ENCODE assay signal across 8 cellular contexts in genomic region chr4:86961103-86961502, GRCh38. TPM values are rescaled to one million over a fixed set of nuclear protein-coding genes. Genes with fewer than 3 reads are reported as not detected.
A peak's percentile ranks its signal among the peaks of the same experiment; 100 is the strongest.
DNase-seq lines count a peak whose midpoint lies in the region; ATAC-seq and TF ChIP-seq lines count a peak whose summit lies in the region.

No MANE protein-coding gene starts in this region.

- intact Hi-C loops in upper lobe of right lung (cut with DNase I) = no loop called here

- H3K27ac ChIP-seq in upper lobe of right lung = peak overlapping the region; percentile 2
- no peak overlapping the region for H3K27ac ChIP-seq in RWPE1

- no peak overlapping the region for H3K27ac Mint-ChIP-seq in activated naive CD8-positive, alpha-beta T cell
- H3K27ac Mint-ChIP-seq in activated naive CD8-positive, alpha-beta T cell treated with anti-CD3 and anti-CD28 coated beads for 36 hours = no peak overlapping the region
- H3K27ac Mint-ChIP-seq in glutamatergic neuron (ENCODE audit: unreplicated experiment) = no peak overlapping the region

- H3K4me3 ChIP-seq in NB4 (ENCODE audit: low read depth, low read length) (peak overlapping the region; percentile 48), upper lobe of right lung (no peak overlapping the region)

- peak overlapping the region; percentile 44 for H3K4me3 Mint-ChIP-seq in activated naive CD8-positive, alpha-beta T cell
- H3K4me3 Mint-ChIP-seq in activated naive CD8-positive, alpha-beta T cell treated with anti-CD3 and anti-CD28 coated beads for 36 hours = no peak overlapping the region
- peak overlapping the region; percentile 15 for H3K4me3 Mint-ChIP-seq in glutamatergic neuron (ENCODE audit: unreplicated experiment)

- DNase-seq in activated naive CD8-positive, alpha-beta T cell treated with anti-CD3 and anti-CD28 coated beads for 36 hours = no peak
- DNase-seq in NB4 (ENCODE audit: low read depth) (peak; percentile 74), glutamatergic neuron (no peak), upper lobe of right lung (no peak), RWPE1 (ENCODE audit: low spot score) (no peak)
- DNase-seq in effector CD4-positive, alpha-beta T cell = no peak

- TF ChIP-seq CTCF in NB4 (IDR thresholded peaks at IDR 0.05; ENCODE audit: low read depth, low read length) (no peak), glutamatergic neuron (IDR thresholded peaks at IDR 0.05; ENCODE audit: partially characterized antibody, unreplicated experiment) (no peak), upper lobe of right lung (IDR thresholded peaks at IDR 0.05) (no peak), RWPE1 (conservative IDR thresholded peaks at IDR 0.05; ENCODE audit: low read depth) (no peak)

- H3K4me1 Mint-ChIP-seq in activated naive CD8-positive, alpha-beta T cell (ENCODE audit: low read depth) = peaks cover 51% of the 10 kb centered on the region
- peaks cover 45% of the 10 kb centered on the region for H3K4me1 Mint-ChIP-seq in activated naive CD8-positive, alpha-beta T cell treated with anti-CD3 and anti-CD28 coated beads for 36 hours
- peaks cover 26% of the 10 kb centered on the region for H3K4me1 Mint-ChIP-seq in glutamatergic neuron (ENCODE audit: low read depth, unreplicated experiment)

- CTCF ChIA-PET in RWPE1 (lab: Yijun Ruan, JAX) = interaction anchor here (1.0 kb wide), 1 partner anchor 132 kb away, joined by 3 read pairs; no protein-coding TSS in a partner anchor

- no peaks in the 10 kb centered on the region for H3K27me3 Mint-ChIP-seq in activated naive CD8-positive, alpha-beta T cell
- no peaks in the 10 kb centered on the region for H3K27me3 Mint-ChIP-seq in activated naive CD8-positive, alpha-beta T cell treated with anti-CD3 and anti-CD28 coated beads for 36 hours
- peaks cover 4% of the 10 kb centered on the region for H3K27me3 Mint-ChIP-seq in glutamatergic neuron (ENCODE audit: unreplicated experiment)

- TF ChIP-seq POLR2A in NB4 (IDR thresholded peaks at IDR 0.05; ENCODE audit: extremely low read depth, insufficient read length) = no peak

- H3K36me3 Mint-ChIP-seq in activated naive CD8-positive, alpha-beta T cell = peaks cover 22% of the 10 kb centered on the region
- peaks cover 10% of the 10 kb centered on the region for H3K36me3 Mint-ChIP-seq in activated naive CD8-positive, alpha-beta T cell treated with anti-CD3 and anti-CD28 coated beads for 36 hours
- no peaks in the 10 kb centered on the region for H3K36me3 Mint-ChIP-seq in glutamatergic neuron (ENCODE audit: unreplicated experiment)

- H3K27me3 ChIP-seq in upper lobe of right lung = no peaks in the 10 kb centered on the region

- H3K9me3 ChIP-seq in upper lobe of right lung = no peaks in the 10 kb centered on the region

- peak; percentile 20 for ATAC-seq in upper lobe of right lung
- ATAC-seq in GM18519 (IDR thresholded peaks at IDR 0.05; ENCODE audit: low FRiP score, unreplicated experiment) = no peak

- no peaks in the 10 kb centered on the region for H3K9me3 Mint-ChIP-seq in activated naive CD8-positive, alpha-beta T cell (ENCODE audit: low read depth)
- no peaks in the 10 kb centered on the region for H3K9me3 Mint-ChIP-seq in activated naive CD8-positive, alpha-beta T cell treated with anti-CD3 and anti-CD28 coated beads for 36 hours
- H3K9me3 Mint-ChIP-seq in glutamatergic neuron (ENCODE audit: unreplicated experiment) = no peaks in the 10 kb centered on the region

- H3K4me1 ChIP-seq in upper lobe of right lung = peaks cover 41% of the 10 kb centered on the region

- H3K36me3 ChIP-seq in upper lobe of right lung = no peaks in the 10 kb centered on the region

- POLR2A ChIA-PET in RWPE1 (lab: Yijun Ruan, JAX; ENCODE audit: low non-redundant PET) = no interaction called here

RNA-seq across cellular contexts. Expression of gene AFF1, which starts 26.3 kb away (rescaled TPM):
- total RNA-seq in activated naive CD8-positive, alpha-beta T cell treated with anti-CD3 and anti-CD28 coated beads for 36 hours = 10 to 100 TPM; 28.7 to 31.5 TPM
- total RNA-seq in glutamatergic neuron (ENCODE audit: unreplicated experiment) (42.5 TPM), upper lobe of right lung (103 TPM)
